ENCODE assay signal across 26 cellular contexts in genomic region chr10:127635882-127636281, GRCh38.
A peak's percentile ranks its signal among the peaks of the same experiment; 100 is the strongest.
DNase-seq lines count a peak whose midpoint lies in the region; ATAC-seq, FAIRE-seq and TF ChIP-seq lines count a peak whose summit lies in the region.
"Had no signal": no experiment of that assay in that cellular context is flagged by ENCODE, and none has a peak within 500 bp of the region (broad histone marks: within the 10 kb centered on the region; RNA-seq: fewer than 3 reads in every experiment).

No MANE protein-coding gene starts in this region.

- no peaks in the 10 kb centered on the region for H3K4me1 Mint-ChIP-seq in activated CD4-positive, alpha-beta T cell treated with anti-CD3 and anti-CD28 coated beads, Interleukin-2, amount 10 ng/mL, durations not matched to agents 7 days and 5 days
- H3K4me1 Mint-ChIP-seq: CD14-positive monocyte; CD4-positive, alpha-beta memory T cell; CD8-positive, alpha-beta memory T cell had no signal

- BruUV-seq in HepG2 (replicated peaks; lab: Mats Ljungman, UMichigan): no TSS peak

- H3K4me1 ChIP-seq in HepG2 (ENCODE audit: insufficient read depth, low read length): no peaks in the 10 kb centered on the region
- no peaks in the 10 kb centered on the region for H3K4me1 ChIP-seq in right lobe of liver
- no peaks in the 10 kb centered on the region for H3K4me1 ChIP-seq in small intestine (ENCODE audit: control insufficient read depth in 2 of 2, insufficient read depth in 1 of 2, low read depth in 1 of 2, low read length in 1 of 2)
- H3K4me1 ChIP-seq: BE2C, BLaER1 had no signal

- no peak overlapping the region for H3K4me2 ChIP-seq in HepG2 (ENCODE audit: low read depth, low read length)
- H3K4me2 ChIP-seq: BLaER1 had no signal

- TF ChIP-seq RAD21 in HepG2 (CRISPR knock-in tag; IDR thresholded peaks at IDR 0.05): no peak

- no peak overlapping the region for H3K27ac ChIP-seq in HepG2 (ENCODE audit: extremely low read length, insufficient read depth, low read length)
- no peak overlapping the region for H3K27ac ChIP-seq in right lobe of liver
- no peak overlapping the region for H3K27ac ChIP-seq in small intestine (ENCODE audit: low read depth in 1 of 2, low read length in 1 of 2)
- H3K27ac ChIP-seq: BLaER1 had no signal

- TF ChIP-seq POLR2A in HepG2 (IDR thresholded peaks at IDR 0.05; ENCODE audit: insufficient read depth in 1 of 2, low read depth in 2 of 2, low read length in 2 of 2) (no peak), right lobe of liver (IDR thresholded peaks at IDR 0.05) (no peak)

- H3K36me3 ChIP-seq in HepG2 (replicated peaks in 1 of 2; ENCODE audit: control insufficient read depth in 1 of 2, insufficient read depth in 2 of 2, low read length in 2 of 2) (no peaks in the 10 kb centered on the region), right lobe of liver (no peaks in the 10 kb centered on the region), small intestine (ENCODE audit: control insufficient read depth in 2 of 2, insufficient read depth in 2 of 2, low read length in 2 of 2) (no peaks in the 10 kb centered on the region)
- H3K36me3 ChIP-seq: BE2C, BLaER1 had no signal

- no peaks in the 10 kb centered on the region for H4K20me1 ChIP-seq in HepG2 (ENCODE audit: insufficient read depth, low read length)
- H4K20me1 ChIP-seq: BLaER1 had no signal

- no peaks in the 10 kb centered on the region for H3K79me2 ChIP-seq in HepG2 (ENCODE audit: insufficient read depth, low read length)

- POLR2A ChIA-PET in HepG2 (lab: Yijun Ruan, JAX): no interaction called here
- POLR2A ChIA-PET in activated CD4-positive, alpha-beta T cell treated with anti-CD3 and anti-CD28 coated beads, Interleukin-2, amount 10 ng/mL, durations not matched to agents 7 days and 5 days (lab: Charles Lee): no interaction called here

- no peaks in the 10 kb centered on the region for H3K27me3 Mint-ChIP-seq in activated CD4-positive, alpha-beta T cell treated with anti-CD3 and anti-CD28 coated beads, Interleukin-2, amount 10 ng/mL, durations not matched to agents 7 days and 5 days
- H3K27me3 Mint-ChIP-seq: CD4-positive, alpha-beta memory T cell; CD4-positive, CD25-positive, alpha-beta regulatory T cell had no signal

- H3K27me3 ChIP-seq in HepG2 (ENCODE audit: control insufficient read depth in 1 of 2, insufficient read depth in 2 of 2, low read length in 2 of 2) (no peaks in the 10 kb centered on the region), right lobe of liver (no peaks in the 10 kb centered on the region), small intestine (ENCODE audit: control insufficient read depth in 2 of 2, insufficient read depth in 2 of 2, low read length in 2 of 2) (no peaks in the 10 kb centered on the region)
- H3K27me3 ChIP-seq: BE2C, BLaER1 had no signal

- CTCF ChIA-PET in HepG2 (lab: Yijun Ruan, JAX; ENCODE audit: low intra/inter-chr PET ratio, low total read pairs): no interaction called here
- CTCF ChIA-PET in activated CD4-positive, alpha-beta T cell treated with anti-CD3 and anti-CD28 coated beads, Interleukin-2, amount 10 ng/mL, durations not matched to agents 7 days and 5 days (lab: Charles Lee): no interaction called here

- DNase-seq in HepG2 (ENCODE audit: low spot score): no peak
- no peak for DNase-seq in right lobe of liver
- DNase-seq in small intestine: no peak
- DNase-seq in T-helper 1 cell: no peak
- DNase-seq in activated CD4-positive, alpha-beta T cell treated with anti-CD3 and anti-CD28 coated beads, Interleukin-2, amount 10 ng/mL, durations not matched to agents 7 days and 5 days: no peak
- DNase-seq: 8988T; ACHN; BE2C; C1 segment of cervical spinal cord; CD4-positive, alpha-beta memory T cell; CD4-positive, CD25-positive, alpha-beta regulatory T cell; CD8-positive, alpha-beta memory T cell; COR-L47; DMS153; DMS53; DMS79; DND-41; EL; GDM1 had no signal

- FAIRE-seq in HepG2 (lab: Jason Lieb, UNC) (no peak), colon (lab: Jason Lieb, UNC) (peak; percentile 33), small intestine (lab: Jason Lieb, UNC) (peak; percentile 10)
- FAIRE-seq: A204.1, GM12878, GM12892, GM18507 had no signal

- no peaks in the 10 kb centered on the region for H3K36me3 Mint-ChIP-seq in activated CD4-positive, alpha-beta T cell treated with anti-CD3 and anti-CD28 coated beads, Interleukin-2, amount 10 ng/mL, durations not matched to agents 7 days and 5 days (ENCODE audit: low read depth)
- H3K36me3 Mint-ChIP-seq: CD14-positive monocyte; CD4-positive, CD25-positive, alpha-beta regulatory T cell had no signal

- ATAC-seq in HepG2 (no peak), right lobe of liver (no peak)
- ATAC-seq: GM12878 had no signal

- H2AFZ ChIP-seq in HepG2 (ENCODE audit: low read length): no peak overlapping the region

- TF ChIP-seq EP300 in HepG2 (IDR thresholded peaks at IDR 0.05; ENCODE audit: low read depth in 2 of 2, low read length in 2 of 2): no peak
- TF ChIP-seq EP300 in HepG2 (CRISPR knock-in tag; IDR thresholded peaks at IDR 0.05; ENCODE audit: borderline replicate concordance): no peak

- no peak overlapping the region for H3K4me3 ChIP-seq in HepG2 (replicated peaks in 1 of 3; ENCODE audit: insufficient read depth in 1 of 3, low read depth in 2 of 3, low read length in 3 of 3)
- no peak overlapping the region for H3K4me3 ChIP-seq in right lobe of liver
- no peak overlapping the region for H3K4me3 ChIP-seq in small intestine (ENCODE audit: low read depth in 1 of 2, low read length in 2 of 2)
- H3K4me3 ChIP-seq: BLaER1, GM12878 had no signal

- peaks cover 22% of the 10 kb centered on the region for H3K9me3 Mint-ChIP-seq in activated CD4-positive, alpha-beta T cell treated with anti-CD3 and anti-CD28 coated beads, Interleukin-2, amount 10 ng/mL, durations not matched to agents 7 days and 5 days

- WGBS in HepG2 (ENCODE audit: low lambda C conversion rate): 53% methylated on average over 2 of the region's 2 CpGs
- WGBS in right lobe of liver (ENCODE audit: insufficient coverage, low coverage, low lambda C conversion rate, missing lambda C conversion rate): 86% methylated on average over 2 of the region's 2 CpGs
- WGBS in small intestine, 3 donors: 96 to 97% (median 97%) methylated on average over 2 of the region's 2 CpGs

- TF ChIP-seq CTCF in HepG2 (CRISPR knock-in tag; IDR thresholded peaks at IDR 0.05) (no peak), right lobe of liver (IDR thresholded peaks at IDR 0.05) (no peak)

- H3K9me3 ChIP-seq in HepG2 (ENCODE audit: low read length): peaks cover 43% of the 10 kb centered on the region
- H3K9me3 ChIP-seq in right lobe of liver: peaks cover 0 to 8% (median 0%) of the 10 kb centered on the region in 4 donors
- no peaks in the 10 kb centered on the region for H3K9me3 ChIP-seq in small intestine (ENCODE audit: control insufficient read depth, low read depth)
- H3K9me3 ChIP-seq: BE2C had no signal

- H3K9ac ChIP-seq in HepG2 (ENCODE audit: insufficient read depth, low read depth, low read length): no peak overlapping the region
- H3K9ac ChIP-seq: BLaER1 had no signal

- in situ Hi-C loops in HepG2 (cut with HindIII; ENCODE audit: extremely low pct_ligation_motif_present, low pct_unique_long_range_greater_than_20kb): no loop called here

- no peak overlapping the region for H3K4me3 Mint-ChIP-seq in activated CD4-positive, alpha-beta T cell treated with anti-CD3 and anti-CD28 coated beads, Interleukin-2, amount 10 ng/mL, durations not matched to agents 7 days and 5 days
- H3K4me3 Mint-ChIP-seq: CD14-positive monocyte; CD4-positive, alpha-beta memory T cell; CD4-positive, CD25-positive, alpha-beta regulatory T cell; CD8-positive, alpha-beta memory T cell had no signal

- H3K27ac Mint-ChIP-seq in activated CD4-positive, alpha-beta T cell treated with anti-CD3 and anti-CD28 coated beads, Interleukin-2, amount 10 ng/mL, durations not matched to agents 7 days and 5 days: no peak overlapping the region
- H3K27ac Mint-ChIP-seq: CD14-positive monocyte; CD4-positive, CD25-positive, alpha-beta regulatory T cell; CD8-positive, alpha-beta memory T cell had no signal

- intact Hi-C loops in HepG2 (cut with micrococcal nuclease; ENCODE audit: unreplicated experiment) (no loop called here), right lobe of liver (cut with DNase I) (no loop called here)

TF ChIP-seq in HepG2, 621 proteins besides CTCF, POLR2A, EP300 and RAD21:
- TF ChIP-seq ZNF160 (CRISPR knock-in tag; IDR thresholded peaks at IDR 0.05) (peak; percentile 84; the same call in 1 of the 2 replicates), GATAD2A (CRISPR knock-in tag; IDR thresholded peaks at IDR 0.05) (no peak)
